25 cellular contexts compared by ENCODE assay signal in genomic region chr7:114153700-114154099, GRCh38.
"Had no signal": no experiment of that assay in that cellular context is flagged by ENCODE, and none has a peak within 500 bp of the region (broad histone marks: within the 10 kb centered on the region; RNA-seq: fewer than 3 reads in every experiment).

No MANE protein-coding gene starts in this region.

- H3K36me3 ChIP-seq: lower lobe of right lung, ovary, right atrium auricular region, right lobe of liver, stomach, thoracic aorta, tibial artery, upper lobe of right lung had no signal

- H3K36me3 Mint-ChIP-seq: mesothelial cell of epicardium; naive B cell; natural killer cell; stimulated activated naive B cell treated with anti-CD40 and anti-IgM and Interleukin-4, amounts not matched to agents 10 μg/mL and 1 μg/mL and 100 μg/mL, for 72 hours had no signal

- H3K4me2 ChIP-seq: smooth muscle cell had no signal

- H3K27ac ChIP-seq: lower lobe of right lung, ovary, right atrium auricular region, right lobe of liver, stomach, thoracic aorta, tibial artery, upper lobe of right lung had no signal

- H3K4me1 ChIP-seq: lower lobe of right lung, right atrium auricular region, right lobe of liver, tibial artery, upper lobe of right lung had no signal

- DNase-seq: hypothalamus; islet precursor cell; lower lobe of right lung; mammary epithelial cell; mesenchymal stem cell; naive B cell; natural killer cell; nephron progenitor cell; ovary; right lobe of liver; stimulated activated CD4-positive, alpha-beta T cell treated with anti-CD3 and anti-CD28 coated beads, Interleukin-1b, Interleukin-23, amount 100 ng/mL, for 48 hours; stimulated activated CD4-positive, alpha-beta T cell treated with anti-CD3 and anti-CD28 coated beads, Interleukin-2, amount 100 ng/mL, for 48 hours; stimulated activated CD4-positive, alpha-beta T cell treated with anti-CD3 and anti-CD28 coated beads, Interleukin-4, amount 100 ng/mL, for 4 hours; stimulated activated naive B cell treated with anti-CD40 and anti-IgM and Interleukin-4, amounts not matched to agents 10 μg/mL and 1 μg/mL and 100 μg/mL, for 72 hours; stimulated activated naive CD8-positive, alpha-beta T cell treated with anti-CD3 and anti-CD28 coated beads, Interleukin-15, Interleukin-2, amounts not matched to agents 100 U/mL and 50 U/mL, for 24 hours; stomach; tibial artery; trophoblast cell; upper lobe of right lung had no signal

- H3K27me3 ChIP-seq: ovary, right atrium auricular region, right lobe of liver, stomach, tibial artery, upper lobe of right lung had no signal

- H3K9me3 ChIP-seq: lower lobe of right lung, ovary, right atrium auricular region, right lobe of liver, stomach, thoracic aorta, tibial artery, upper lobe of right lung had no signal

- H3K9me3 Mint-ChIP-seq: mesothelial cell of epicardium; naive B cell; nephron progenitor cell; stimulated activated naive B cell treated with anti-CD40 and anti-IgM and Interleukin-4, amounts not matched to agents 10 μg/mL and 1 μg/mL and 100 μg/mL, for 72 hours had no signal

- H3K4me3 ChIP-seq: lower lobe of right lung, ovary, right atrium auricular region, right lobe of liver, smooth muscle cell, stomach, thoracic aorta, tibial artery, upper lobe of right lung had no signal

- H3K27ac Mint-ChIP-seq: mesothelial cell of epicardium; naive B cell; natural killer cell; nephron progenitor cell; progenitor cell of endocrine pancreas; stimulated activated naive B cell treated with anti-CD40 and anti-IgM and Interleukin-4, amounts not matched to agents 10 μg/mL and 1 μg/mL and 100 μg/mL, for 72 hours had no signal

- H3K27me3 Mint-ChIP-seq: progenitor cell of endocrine pancreas; stimulated activated naive B cell treated with anti-CD40 and anti-IgM and Interleukin-4, amounts not matched to agents 10 μg/mL and 1 μg/mL and 100 μg/mL, for 72 hours had no signal

- H3K4me1 Mint-ChIP-seq: natural killer cell had no signal

- ATAC-seq: left lobe of liver; lower lobe of right lung; natural killer cell; right lobe of liver; stimulated activated naive B cell treated with anti-CD40 and anti-IgM and Interleukin-4, amounts not matched to agents 10 μg/mL and 1 μg/mL and 100 μg/mL, for 72 hours; stimulated activated naive CD8-positive, alpha-beta T cell treated with anti-CD3 and anti-CD28 coated beads, Interleukin-15, Interleukin-2, amounts not matched to agents 100 U/mL and 50 U/mL, for 24 hours; upper lobe of right lung had no signal

- H3K4me3 Mint-ChIP-seq: mesothelial cell of epicardium; naive B cell; natural killer cell; nephron progenitor cell; stimulated activated naive B cell treated with anti-CD40 and anti-IgM and Interleukin-4, amounts not matched to agents 10 μg/mL and 1 μg/mL and 100 μg/mL, for 72 hours had no signal
